21 cellular contexts compared by ENCODE assay signal in genomic region chr5:61082516-61083280, GRCh38.
DNase-seq lines count a peak whose midpoint lies in the region; ATAC-seq and TF ChIP-seq lines count a peak whose summit lies in the region.
"Had no signal": no experiment of that assay in that cellular context is flagged by ENCODE, and none has a peak within 500 bp of the region (broad histone marks: within the 10 kb centered on the region; RNA-seq: fewer than 3 reads in every experiment).

No MANE protein-coding gene starts in this region.

- H3K36me3 ChIP-seq in PC-3 (ENCODE audit: low read depth, low read length) = no peaks in the 10 kb centered on the region

- ATAC-seq in PC-3 (peak; percentile 54), left colon (no peak), HG03378 (IDR thresholded peaks at IDR 0.05; ENCODE audit: unreplicated experiment) (no peak), HG03342 (IDR thresholded peaks at IDR 0.05; ENCODE audit: unreplicated experiment) (no peak), HG03457 (IDR thresholded peaks at IDR 0.05; ENCODE audit: unreplicated experiment) (no peak)
- ATAC-seq: activated T-cell treated with anti-CD3 and anti-CD28 coated beads, Interleukin-2, amount 50 U/mL, for 4 hours; stimulated activated naive CD8-positive, alpha-beta T cell treated with anti-CD3 and anti-CD28 coated beads, Interleukin-15, amount 100 ng/mL, for 72 hours; T-cell had no signal

- no peaks in the 10 kb centered on the region for H3K9me2 ChIP-seq in PC-3 (replicated peaks; ENCODE audit: low read length)

- no peak overlapping the region for H3K27ac ChIP-seq in PC-3 (ENCODE audit: low read length)
- H3K27ac ChIP-seq: spleen, tibial nerve had no signal

- H3F3A ChIP-seq in PC-3 (ENCODE audit: low read length, unreplicated experiment) = no peaks in the 10 kb centered on the region

- no peaks in the 10 kb centered on the region for H4K20me1 ChIP-seq in PC-3 (ENCODE audit: low read length)

- CTCF ChIA-PET in PC-3 (lab: Charles Lee) = no interaction called here

- no peak overlapping the region for H2AFZ ChIP-seq in PC-3 (ENCODE audit: low read length)

- no peak for TF ChIP-seq CTCF in PC-3 (conservative IDR thresholded peaks at IDR 0.05; ENCODE audit: low read depth, low read length)
- no peak for TF ChIP-seq CTCF in choroid plexus epithelial cell (conservative IDR thresholded peaks at IDR 0.05; ENCODE audit: low read depth, low read length)

- no peaks in the 10 kb centered on the region for H3K4me1 ChIP-seq in PC-3 (ENCODE audit: insufficient read depth, low read length)
- H3K4me1 ChIP-seq: spleen, tibial nerve had no signal

- no peaks in the 10 kb centered on the region for H3K9me3 ChIP-seq in PC-3 (ENCODE audit: low read length)
- H3K9me3 ChIP-seq: tibial nerve had no signal

- H3K27me3 ChIP-seq in PC-3 (ENCODE audit: low read length) = no peaks in the 10 kb centered on the region
- H3K27me3 ChIP-seq: spleen, tibial nerve had no signal

- no TSS peak for BruUV-seq in PC-3 (replicated peaks; lab: Mats Ljungman, UMichigan)

- H3K4me3 ChIP-seq in PC-3 (ENCODE audit: low read length) (no peak overlapping the region), choroid plexus epithelial cell (ENCODE audit: low read depth, low read length) (no peak overlapping the region)
- H3K4me3 ChIP-seq: spleen, tibial nerve had no signal

- 0 out of 2 replicates have a peak, but pooled peaks cover 4% of the 10 kb centered on the region for H3K79me2 ChIP-seq in PC-3 (ENCODE audit: low read length)

- intact Hi-C loops in PC-3 (cut with micrococcal nuclease) = no loop called here
- intact Hi-C loops in left colon (cut with DNase I, micrococcal nuclease) = no loop called here

- no peak overlapping the region for H3K9ac ChIP-seq in PC-3 (ENCODE audit: low read length)

- POLR2A ChIA-PET in PC-3 (lab: Charles Lee; ENCODE audit: unreplicated experiment) = no interaction called here

- DNase-seq in H4 (ENCODE audit: low spot score) (peak; percentile 6), PC-3 (peak; percentile 14), choroid plexus epithelial cell (ENCODE audit: low read depth) (peak; percentile 26), myocyte (ENCODE audit: low read depth) (peak; percentile 21), left colon (no peak)
- DNase-seq: activated CD4-positive, alpha-beta T cell treated with anti-CD3 and anti-CD28 coated beads for 1 hour; activated naive CD4-positive, alpha-beta T cell treated with Interleukin-2 at 50 U/mL for 16 hours; activated T-cell treated with anti-CD3 and anti-CD28 coated beads, Interleukin-2, amount 50 U/mL, for 4 hours; DMS 273 treated with DMSO at 0.1 percent for 48 hours; GF-D8; kidney glomerular epithelial cell; naive B cell; NCI-H1436 treated with DMSO at 0.1 percent for 48 hours; SHP77; spleen; stimulated activated naive CD8-positive, alpha-beta T cell treated with anti-CD3 and anti-CD28 coated beads, Interleukin-15, amount 100 ng/mL, for 72 hours; T-cell had no signal

- no peak overlapping the region for H3K4me2 ChIP-seq in PC-3 (ENCODE audit: low read length)

Comparison
In these comparisons a context has a peak if more than half of its experiments do, and no peak if none do; other contexts are left out.
1. DNase-seq: peak in H4 (single experiment), PC-3 (single experiment), choroid plexus epithelial cell (single experiment) and myocyte (single experiment); none in left colon (0 of 2).